Comparison of ENCODE assay signal across 8 cellular contexts in genomic region chr6:12009180-12009748, GRCh38. TPM values are rescaled to one million over a fixed set of nuclear protein-coding genes. Genes with fewer than 3 reads are reported as not detected.
A peak's percentile ranks its signal among the peaks of the same experiment; 100 is the strongest.
DNase-seq lines count a peak whose midpoint lies in the region; ATAC-seq and TF ChIP-seq lines count a peak whose summit lies in the region.

No MANE protein-coding gene starts in this region.

- no peak for DNase-seq in BJ (ENCODE audit: low read depth)
- peak; percentile 17 for DNase-seq in KBM-7
- DNase-seq in chondrocyte (ENCODE audit: low spot score) = no peak
- DNase-seq in naive thymus-derived CD8-positive, alpha-beta T cell = peak in 2 of 10 donors; percentile 28 to 35
- no peak for DNase-seq in NCI-H1694 treated with DMSO at 0.1 percent for 48 hours (lab: John Stamatoyannopoulos, UW)
- DNase-seq in T-helper 9 cell = no peak
- no peak for DNase-seq in NCI-H128 (lab: John Stamatoyannopoulos, UW; ENCODE audit: unreplicated experiment)
- DNase-seq in left colon = no peak

- no peaks in the 10 kb centered on the region for H3K27me3 Mint-ChIP-seq in chondrocyte (ENCODE audit: low read depth)
- H3K27me3 Mint-ChIP-seq in naive thymus-derived CD8-positive, alpha-beta T cell = no peaks in the 10 kb centered on the region

- TF ChIP-seq CTCF in BJ (IDR thresholded peaks at IDR 0.05; ENCODE audit: insufficient read depth, low read depth, low read length) = no peak
- no peak for TF ChIP-seq CTCF in chondrocyte (IDR thresholded peaks at IDR 0.05)

- peaks cover 44% of the 10 kb centered on the region for H3K4me1 Mint-ChIP-seq in chondrocyte (ENCODE audit: low read depth)
- peaks cover 24 to 38% (median 36%) of the 10 kb centered on the region in 4 donors for H3K4me1 Mint-ChIP-seq in naive thymus-derived CD8-positive, alpha-beta T cell

- POLR2A ChIA-PET in BJ (lab: Charles Lee) = no interaction called here
- POLR2A ChIA-PET in naive thymus-derived CD8-positive, alpha-beta T cell (lab: Charles Lee) = interaction anchor here (0.6 to 3.2 kb wide), 13 partner anchors 9 to 308 kb away, joined by 3 to 25 read pairs (median 3); no protein-coding TSS in a partner anchor

- peak overlapping the region; percentile 98 for H3K27ac Mint-ChIP-seq in chondrocyte (ENCODE audit: unreplicated experiment)
- H3K27ac Mint-ChIP-seq in naive thymus-derived CD8-positive, alpha-beta T cell = peak overlapping the region; percentile 90 to 100 (median 98)

- intact Hi-C loops in left colon (cut with DNase I, micrococcal nuclease) = no loop called here

- ATAC-seq in naive thymus-derived CD8-positive, alpha-beta T cell = no peak
- no peak for ATAC-seq in left colon

- no peaks in the 10 kb centered on the region for H3K36me3 ChIP-seq in BJ (ENCODE audit: control insufficient read depth, insufficient read depth, low read length)

- peak overlapping the region; percentile 80 for H3K4me3 Mint-ChIP-seq in chondrocyte (ENCODE audit: unreplicated experiment)
- peak overlapping the region; percentile 87 to 100 (median 93) for H3K4me3 Mint-ChIP-seq in naive thymus-derived CD8-positive, alpha-beta T cell

- CTCF ChIA-PET in BJ (lab: Yijun Ruan, JAX) = interaction anchor here (0.6 to 1.6 kb wide), 2 partner anchors 88 to 1377 kb away, joined by 3 to 4 read pairs; no protein-coding TSS in a partner anchor

- H3K4me3 ChIP-seq in BJ (ENCODE audit: low read depth, low read length) = peak overlapping the region; percentile 69

- no peaks in the 10 kb centered on the region for H3K9me3 Mint-ChIP-seq in chondrocyte (ENCODE audit: low read depth)
- H3K9me3 Mint-ChIP-seq in naive thymus-derived CD8-positive, alpha-beta T cell = no peaks in the 10 kb centered on the region

- no peaks in the 10 kb centered on the region for H3K36me3 Mint-ChIP-seq in chondrocyte (ENCODE audit: low read depth)
- peaks cover 0 to 4% (median under 1%) of the 10 kb centered on the region in 3 donors for H3K36me3 Mint-ChIP-seq in naive thymus-derived CD8-positive, alpha-beta T cell

- in situ Hi-C loops in KBM-7 (cut with MboI; ENCODE audit: low pct_unique_long_range_greater_than_20kb, low sequenced_read_pairs) = no loop called here

- no peaks in the 10 kb centered on the region for H3K27me3 ChIP-seq in BJ (ENCODE audit: control insufficient read depth, insufficient read depth, low read length)

RNA-seq across cellular contexts. Expression of gene HIVEP1, which starts 2.8 kb away (rescaled TPM):
- polyA plus RNA-seq in BJ (2011; rRNA removed) = 13.6 and 17.1 TPM in 2 replicates
- 27.5 and 30.0 TPM in 2 replicates for polyA minus RNA-seq in BJ (2011; rRNA and poly(A)+ RNA removed)
- total RNA-seq in chondrocyte (34.2 to 49.7 TPM (median 44.6 TPM) in 3 replicates), left colon (10 to 100 TPM; 27.2 to 33.3 TPM)
- 10 to 100 TPM; 30.6 to 32.6 TPM for total RNA-seq in naive thymus-derived CD8-positive, alpha-beta T cell
- polyA plus RNA-seq in naive thymus-derived CD8-positive, alpha-beta T cell = 10 to 100 TPM in 1 of 3 donors, 1 to 10 TPM in 2; 6.5 to 12.6 (median 7.4) TPM
